In genomic region chr2:213751446-213751845, GRCh38 we compare ENCODE assay signal across 15 cellular contexts.
DNase-seq lines count a peak whose midpoint lies in the region; ATAC-seq and TF ChIP-seq lines count a peak whose summit lies in the region.
"Had no signal": no experiment of that assay in that cellular context is flagged by ENCODE, and none has a peak within 500 bp of the region (broad histone marks: within the 10 kb centered on the region; RNA-seq: fewer than 3 reads in every experiment).

No MANE protein-coding gene starts in this region.

- H3K4me3 Mint-ChIP-seq in nephron progenitor cell: no peak overlapping the region
- H3K4me3 Mint-ChIP-seq: stimulated activated naive CD8-positive, alpha-beta T cell treated with anti-CD3 and anti-CD28 coated beads, Interleukin-15, amount 100 ng/mL, for 72 hours had no signal

- no peaks in the 10 kb centered on the region for H3K9me3 ChIP-seq in mucosa of descending colon
- no peaks in the 10 kb centered on the region for H3K9me3 ChIP-seq in upper lobe of right lung

- H3K4me1 Mint-ChIP-seq in nephron progenitor cell: peaks cover 12% of the 10 kb centered on the region
- H3K4me1 Mint-ChIP-seq: stimulated activated naive CD8-positive, alpha-beta T cell treated with anti-CD3 and anti-CD28 coated beads, Interleukin-15, amount 100 ng/mL, for 72 hours had no signal

- peak overlapping the region; percentile 23 for H3K27ac Mint-ChIP-seq in nephron progenitor cell
- H3K27ac Mint-ChIP-seq: stimulated activated naive CD8-positive, alpha-beta T cell treated with anti-CD3 and anti-CD28 coated beads, Interleukin-15, amount 100 ng/mL, for 72 hours had no signal

- H3K36me3 ChIP-seq in mucosa of descending colon (ENCODE audit: low read depth) (no peaks in the 10 kb centered on the region), upper lobe of right lung (no peaks in the 10 kb centered on the region)

- H3K36me3 Mint-ChIP-seq in nephron progenitor cell (ENCODE audit: low read depth): no peaks in the 10 kb centered on the region

- intact Hi-C loops in mucosa of descending colon (cut with DNase I, micrococcal nuclease) (no loop called here), upper lobe of right lung (cut with DNase I) (no loop called here)

- DNase-seq in nephron progenitor cell (no peak), mucosa of descending colon (no peak), NCI-H2227 (lab: John Stamatoyannopoulos, UW; ENCODE audit: unreplicated experiment) (no peak), upper lobe of right lung (no peak), OCI-M1 (lab: John Stamatoyannopoulos, UW) (no peak)
- DNase-seq: activated CD4-positive, alpha-beta T cell treated with anti-CD3 and anti-CD28 coated beads for 48 hours; activated gamma-delta T cell treated with Interleukin-2 at 50 U/mL for 16 hours; cerebellar nuclear complex; KBM-7; kidney; NCI-H2227 treated with DMSO at 0.1 percent for 48 hours; stimulated activated naive CD8-positive, alpha-beta T cell treated with anti-CD3 and anti-CD28 coated beads, Interleukin-15, amount 100 ng/mL, for 72 hours had no signal

- H3K4me3 ChIP-seq in mucosa of descending colon (no peak overlapping the region), upper lobe of right lung (no peak overlapping the region)

- H3K27ac ChIP-seq in upper lobe of right lung: no peak overlapping the region

- H3K9me3 Mint-ChIP-seq in nephron progenitor cell: no peaks in the 10 kb centered on the region
- H3K9me3 Mint-ChIP-seq: stimulated activated naive CD8-positive, alpha-beta T cell treated with anti-CD3 and anti-CD28 coated beads, Interleukin-15, amount 100 ng/mL, for 72 hours had no signal

- H3K27me3 ChIP-seq in upper lobe of right lung: no peaks in the 10 kb centered on the region

- TF ChIP-seq CTCF in nephron progenitor cell (IDR thresholded peaks at IDR 0.05): no peak
- TF ChIP-seq CTCF in mucosa of descending colon (IDR thresholded peaks at IDR 0.05): no peak
- TF ChIP-seq CTCF in upper lobe of right lung (IDR thresholded peaks at IDR 0.05): no peak

- no peaks in the 10 kb centered on the region for H3K27me3 Mint-ChIP-seq in nephron progenitor cell (ENCODE audit: low read depth, poor library complexity)
- H3K27me3 Mint-ChIP-seq: stimulated activated naive CD8-positive, alpha-beta T cell treated with anti-CD3 and anti-CD28 coated beads, Interleukin-15, amount 100 ng/mL, for 72 hours had no signal

- H3K4me1 ChIP-seq in mucosa of descending colon (ENCODE audit: low read depth) (no peaks in the 10 kb centered on the region), upper lobe of right lung (no peaks in the 10 kb centered on the region)

- ATAC-seq in GM18907 (IDR thresholded peaks at IDR 0.05; ENCODE audit: unreplicated experiment): peak; percentile 87
- peak; percentile 95 for ATAC-seq in GM21786 (IDR thresholded peaks at IDR 0.05; ENCODE audit: unreplicated experiment)
- ATAC-seq in HG03175 (IDR thresholded peaks at IDR 0.05; ENCODE audit: unreplicated experiment): peak; percentile 97
- ATAC-seq in mucosa of descending colon: no peak
- ATAC-seq in upper lobe of right lung: no peak
- ATAC-seq: stimulated activated naive CD8-positive, alpha-beta T cell treated with anti-CD3 and anti-CD28 coated beads, Interleukin-15, amount 100 ng/mL, for 72 hours had no signal

Comparison
In these comparisons a context has a peak if more than half of its experiments do, and no peak if none do; other contexts are left out.
1. ATAC-seq: peak in GM18907 (single experiment), GM21786 (single experiment) and HG03175 (single experiment); none in mucosa of descending colon (single experiment) and upper lobe of right lung (single experiment).